ENCODE assay signal across 1 cellular context in the genomic region with DNA sequence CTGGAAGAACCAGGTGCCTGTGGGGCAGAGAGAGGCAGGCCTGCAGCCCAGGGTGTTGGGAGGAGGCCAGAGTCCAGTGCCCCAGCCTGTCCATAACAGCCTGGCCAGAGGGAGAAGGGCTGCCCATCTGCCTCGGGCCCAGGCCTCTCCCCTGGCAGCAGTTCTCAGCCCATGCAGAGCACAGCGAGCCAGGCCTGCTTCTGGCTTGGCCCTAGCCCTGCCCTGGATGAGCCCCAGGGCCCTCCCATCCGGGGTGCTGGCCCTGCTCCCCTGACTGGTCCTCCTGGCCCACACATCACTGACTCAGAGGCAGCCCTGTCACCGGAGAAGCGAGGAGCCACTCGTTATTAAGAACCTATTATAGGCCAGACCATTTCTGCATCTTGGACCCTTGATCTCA.
TF ChIP-seq lines count a peak whose summit lies in the region.

No MANE protein-coding gene starts in this region.

TF ChIP-seq in WTC11, 78 proteins besides CTCF, POLR2A, EP300 and RAD21 (continued from another document):
- TF ChIP-seq, protein P1, sequence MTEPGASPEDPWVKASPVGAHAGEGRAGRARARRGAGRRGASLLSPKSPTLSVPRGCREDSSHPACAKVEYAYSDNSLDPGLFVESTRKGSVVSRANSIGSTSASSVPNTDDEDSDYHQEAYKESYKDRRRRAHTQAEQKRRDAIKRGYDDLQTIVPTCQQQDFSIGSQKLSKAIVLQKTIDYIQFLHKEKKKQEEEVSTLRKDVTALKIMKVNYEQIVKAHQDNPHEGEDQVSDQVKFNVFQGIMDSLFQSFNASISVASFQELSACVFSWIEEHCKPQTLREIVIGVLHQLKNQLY (CRISPR knock-in tag; IDR thresholded peaks at IDR 0.05) = no peak
- TF ChIP-seq JUN (CRISPR knock-in tag; IDR thresholded peaks at IDR 0.05) = no peak
- TF ChIP-seq ZNF263 (CRISPR knock-in tag; IDR thresholded peaks at IDR 0.05; ENCODE audit: low read depth) = no peak
- TF ChIP-seq NFE2L1 (CRISPR knock-in tag; IDR thresholded peaks at IDR 0.05) = no peak
- no peak for TF ChIP-seq SOX15 (CRISPR knock-in tag; IDR thresholded peaks at IDR 0.05)
- TF ChIP-seq TEAD1 (CRISPR knock-in tag; IDR thresholded peaks at IDR 0.05) = no peak
- TF ChIP-seq ZNF317 (CRISPR knock-in tag; IDR thresholded peaks at IDR 0.05; ENCODE audit: borderline replicate concordance, low read depth) = no peak
- no peak for TF ChIP-seq GRHL2 (CRISPR knock-in tag; IDR thresholded peaks at IDR 0.05; ENCODE audit: insufficient replicate concordance, severe bottlenecking)
- TF ChIP-seq, protein P2, sequence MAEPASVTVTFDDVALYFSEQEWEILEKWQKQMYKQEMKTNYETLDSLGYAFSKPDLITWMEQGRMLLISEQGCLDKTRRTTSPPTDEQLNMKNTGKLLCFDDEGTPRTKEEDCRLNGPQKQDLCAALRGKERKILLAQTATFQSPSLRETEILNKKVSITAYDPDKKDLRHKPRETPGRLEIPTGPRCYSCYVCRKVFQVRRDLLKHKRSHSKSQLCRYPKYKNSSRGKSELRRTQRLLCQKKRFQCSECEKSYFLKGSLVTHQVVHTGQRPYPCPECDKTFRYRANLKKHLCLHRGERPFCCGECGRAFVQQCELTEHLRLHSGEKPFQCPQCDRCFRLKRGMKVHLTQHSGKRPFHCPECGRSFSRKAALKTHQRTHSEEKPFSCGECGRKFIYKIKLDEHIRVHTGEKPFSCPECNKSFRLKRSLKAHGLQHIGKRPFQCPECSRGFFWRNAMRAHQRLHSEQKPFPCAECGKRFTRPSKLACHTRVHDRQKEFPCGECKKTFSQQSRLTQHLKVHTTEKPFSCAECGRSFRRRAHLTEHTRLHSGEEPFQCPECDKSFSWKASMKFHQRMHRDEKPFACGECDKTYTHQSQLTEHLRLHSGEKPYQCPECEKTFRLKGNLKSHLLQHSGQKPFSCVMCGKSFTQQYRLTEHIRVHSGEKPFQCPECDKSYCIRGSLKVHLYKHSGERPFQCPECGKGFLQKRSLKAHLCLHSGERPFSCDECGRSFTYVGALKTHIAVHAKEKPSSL (CRISPR knock-in tag; conservative IDR thresholded peaks at IDR 0.05) = no peak
